In genomic region chr4:40372651-40373050, GRCh38 we compare ENCODE assay signal across 10 cellular contexts. TPM values are rescaled to one million over a fixed set of nuclear protein-coding genes. Genes with fewer than 3 reads are reported as not detected.
"Had no signal": no experiment of that assay in that cellular context is flagged by ENCODE, and none has a peak within 500 bp of the region (broad histone marks: within the 10 kb centered on the region; RNA-seq: fewer than 3 reads in every experiment).

No MANE protein-coding gene starts in this region.

- H3K36me3 ChIP-seq: HAP-1 had no signal

- DNase-seq: GM23248, GOT3, H7, HFFc6, KBM-7 had no signal

- FAIRE-seq: HepG2 had no signal

- H3K9me3 ChIP-seq: HAP-1 had no signal

- H3K4me1 ChIP-seq: HAP-1 had no signal

- ATAC-seq: HCT116, HepG2 had no signal

- H3K4me3 ChIP-seq: GM23248, HAP-1 had no signal

- H3K27ac ChIP-seq: GM23248, HL-60 had no signal

RNA-seq across cellular contexts. Expression of gene CHRNA9, which starts 37.5 kb away (rescaled TPM):
- total RNA-seq: HepG2, HFFc6 had no signal
- polyA plus RNA-seq: HepG2, IgD-negative memory B cell had no signal
